In the genomic region with DNA sequence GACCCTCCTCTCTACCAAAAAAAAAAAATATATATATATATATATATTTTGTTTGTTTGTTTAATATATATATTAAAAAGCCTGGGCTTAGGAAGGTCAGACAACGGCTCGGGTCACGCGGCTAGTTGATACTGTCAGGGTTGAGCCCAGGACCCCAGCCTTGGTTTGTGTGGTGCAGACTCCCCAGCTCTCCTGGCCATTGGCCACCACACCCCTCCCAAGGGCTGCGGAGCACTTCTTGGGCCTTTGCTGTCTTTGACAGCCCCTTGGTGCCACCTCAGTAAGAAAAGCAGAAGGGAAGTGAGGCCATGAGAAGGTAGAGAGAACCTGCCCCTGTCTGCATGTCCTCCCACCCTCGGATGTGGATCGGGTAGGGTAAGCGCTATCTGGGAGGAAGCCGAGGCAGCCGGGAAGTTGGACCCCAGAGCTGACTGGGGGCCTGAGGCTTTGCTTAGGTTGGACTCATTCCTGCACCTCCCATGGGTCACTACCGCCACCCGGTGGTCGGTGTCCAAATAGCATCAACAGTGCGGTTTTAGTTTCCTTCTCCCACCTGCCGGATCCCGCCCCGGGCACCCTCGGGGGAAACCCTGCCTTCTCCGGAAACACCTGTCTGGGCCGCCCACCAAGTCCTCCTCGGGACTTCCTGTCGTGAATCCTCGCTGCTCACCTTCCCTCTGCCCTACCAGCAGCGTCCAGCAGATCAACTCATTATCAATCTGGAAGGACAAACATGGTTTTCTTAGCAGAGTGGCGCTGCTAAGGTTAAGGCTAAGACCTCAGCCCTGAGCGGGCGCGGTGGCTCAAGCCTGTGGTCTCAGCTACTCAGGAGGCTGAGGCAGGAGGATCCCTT, we compare ENCODE assay signal across 8 cellular contexts. TPM values are rescaled to one million over a fixed set of nuclear protein-coding genes. Genes with fewer than 3 reads are reported as not detected.
DNase-seq lines count a peak whose midpoint lies in the region; ATAC-seq and TF ChIP-seq lines count a peak whose summit lies in the region.

No MANE protein-coding gene starts in this region.

- H3K9me3 Mint-ChIP-seq in CD4-positive, CD25-positive, alpha-beta regulatory T cell = no peaks in the 10 kb centered on the region

- peaks cover 11% of the 10 kb centered on the region for H3K27me3 Mint-ChIP-seq in CD4-positive, CD25-positive, alpha-beta regulatory T cell

- no peaks in the 10 kb centered on the region for H3K9me3 ChIP-seq in CD4-positive, CD25-positive, alpha-beta regulatory T cell (ENCODE audit: control insufficient read depth in 2 of 2, low read length in 2 of 2)

- no peaks in the 10 kb centered on the region for H3K27me3 ChIP-seq in CD4-positive, CD25-positive, alpha-beta regulatory T cell (ENCODE audit: control insufficient read depth, insufficient read depth, low read length)
- peaks cover 0 to 2% (median 0%) of the 10 kb centered on the region in 45 donors for H3K27me3 ChIP-seq in dorsolateral prefrontal cortex

- peaks cover 10% of the 10 kb centered on the region for H3K4me1 ChIP-seq in CD4-positive, CD25-positive, alpha-beta regulatory T cell (ENCODE audit: control insufficient read depth, insufficient read depth, low read length, poor library complexity, severe bottlenecking)

- peak; percentile 82 to 99 (median 95) for TF ChIP-seq CTCF in dorsolateral prefrontal cortex (IDR thresholded peaks at IDR 0.05 in 54 of 56, conservative IDR thresholded peaks at IDR 0.05 in 2 of 56; ENCODE audit: low read depth in 1 of 56, partially characterized antibody in 56 of 56)

- peak; percentile 80 to 92 (median 84) for DNase-seq in CD4-positive, CD25-positive, alpha-beta regulatory T cell
- DNase-seq in NCI-H510A treated with DMSO at 0.1 percent for 48 hours (lab: John Stamatoyannopoulos, UW) = peak; percentile 84
- DNase-seq in activated CD4-positive, alpha-beta T cell treated with anti-CD3 and anti-CD28 coated beads, Interleukin-2, amount 50 U/mL, for 1 hour = peak; percentile 88
- peak; percentile 69 to 87 (median 82) for DNase-seq in dorsolateral prefrontal cortex
- DNase-seq in lung microvascular endothelial cell (ENCODE audit: low read depth in 2 of 2) = peak; percentile 72 to 77
- DNase-seq in stimulated activated CD4-positive, alpha-beta T cell treated with anti-CD3 and anti-CD28 coated beads, TNF-alpha, amount 100 ng/mL, for 4 hours (ENCODE audit: low read depth in 3 of 3) = peak; percentile 83 to 89 (median 85)

- H3K36me3 ChIP-seq in CD4-positive, CD25-positive, alpha-beta regulatory T cell (ENCODE audit: control insufficient read depth, insufficient read depth, low read length) = no peaks in the 10 kb centered on the region

- H3K4me3 Mint-ChIP-seq in CD4-positive, CD25-positive, alpha-beta regulatory T cell = peak overlapping the region; percentile 73 to 94 (median 91)

- H3K27ac ChIP-seq in CD4-positive, CD25-positive, alpha-beta regulatory T cell (ENCODE audit: insufficient read depth, low read length, poor library complexity, severe bottlenecking) = no peak overlapping the region
- peak overlapping the region in 2 of 59 donors; percentile 53 to 58 for H3K27ac ChIP-seq in dorsolateral prefrontal cortex

- ATAC-seq in CD4-positive, CD25-positive, alpha-beta regulatory T cell (ENCODE audit: low read depth in 2 of 2) = peak; percentile 88 to 93
- ATAC-seq in GM19328 (IDR thresholded peaks at IDR 0.05; ENCODE audit: unreplicated experiment) = peak; percentile 82
- ATAC-seq in HG03457 (IDR thresholded peaks at IDR 0.05; ENCODE audit: unreplicated experiment) = peak; percentile 93

- H3K4me1 Mint-ChIP-seq in CD4-positive, CD25-positive, alpha-beta regulatory T cell = peaks cover 5 to 30% (median 18%) of the 10 kb centered on the region in 4 donors

- peak overlapping the region in 2 of 3 donors; percentile 57 to 72 for H3K27ac Mint-ChIP-seq in CD4-positive, CD25-positive, alpha-beta regulatory T cell

- H3K4me3 ChIP-seq in CD4-positive, CD25-positive, alpha-beta regulatory T cell (ENCODE audit: low read depth, low read length) = peak overlapping the region; percentile 68
- peak overlapping the region; percentile 15 to 73 (median 53) for H3K4me3 ChIP-seq in dorsolateral prefrontal cortex

- intact Hi-C loops in dorsolateral prefrontal cortex (cut with DNase I) = loop anchor here (1.0 to 10.0 kb wide), 6 partner anchors 118 to 414 kb away; partner anchors contain the start of genes ARV1 (in 1 of the 2) and TTC13 (in 1 of the 2)

- H3K36me3 Mint-ChIP-seq in CD4-positive, CD25-positive, alpha-beta regulatory T cell = no peaks in the 10 kb centered on the region

RNA-seq across cellular contexts. Expression of gene GNPAT, which starts 29.8 kb away (rescaled TPM):
- 23.1 TPM for total RNA-seq in CD4-positive, CD25-positive, alpha-beta regulatory T cell
- polyA plus RNA-seq in CD4-positive, CD25-positive, alpha-beta regulatory T cell = 10 to 100 TPM; 36.4 to 46.8 (median 41.7) TPM
- total RNA-seq in dorsolateral prefrontal cortex (10 to 100 TPM; 23.2 to 39.6 (median 30.0) TPM), lung microvascular endothelial cell (37.7 and 40.1 TPM in 2 replicates)

RNA-seq across cellular contexts. Expression of gene TRIM67, which starts 49.4 kb away (rescaled TPM):
- total RNA-seq in CD4-positive, CD25-positive, alpha-beta regulatory T cell = not detected
- not detected for polyA plus RNA-seq in CD4-positive, CD25-positive, alpha-beta regulatory T cell
- total RNA-seq in dorsolateral prefrontal cortex = 1 to 10 TPM in 115 of 120 experiments, under 1 TPM in 5; 0.78 to 3.4 (median 1.8) TPM
- not detected in 2 replicates for total RNA-seq in lung microvascular endothelial cell
